ENCODE assay signal across 8 cellular contexts in genomic region chr1:16895602-16896315, GRCh38.
DNase-seq lines count a peak whose midpoint lies in the region; ATAC-seq lines count a peak whose summit lies in the region.
"Not testable (repeated sequence)": the region's sequence is repeated elsewhere in the genome, so short reads cannot be mapped to it uniquely, and the experiment has no call there.

RNU1-2 (plus strand) TSS chr1:16895980.

- H3K36me3 ChIP-seq in BLaER1 treated with 17β-estradiol and CSF1 and Interleukin-3, amounts not matched to agents 10 nM and 100 nM: not testable (repeated sequence)

- peak; percentile 99 for DNase-seq in NCI-H526 treated with DMSO at 0.1 percent for 48 hours (lab: John Stamatoyannopoulos, UW)
- peak; percentile 88 for DNase-seq in activated CD4-positive, alpha-beta T cell treated with anti-CD3 and anti-CD28 coated beads for 48 hours
- peak; percentile 75 to 80 for DNase-seq in stimulated activated CD4-positive, alpha-beta T cell treated with anti-CD3 and anti-CD28 coated beads, Interleukin-15, amount 100 ng/mL, for 48 hours (ENCODE audit: low read depth in 2 of 2)

- peaks cover 0 to 14% (median 7%) of the 10 kb centered on the region in 11 experiments; a peak in 19 of 22 replicates for H3K27me3 ChIP-seq in BLaER1 treated with 17β-estradiol and CSF1 and Interleukin-3, amounts not matched to agents 10 nM and 100 nM
- not testable (repeated sequence) for H3K27me3 ChIP-seq in layer of hippocampus (ENCODE audit: control insufficient read depth, insufficient read depth, low read length)

- peaks cover 13 to 33% (median 25%) of the 10 kb centered on the region in 10 experiments; a peak in 19 of 20 replicates for H3K4me1 ChIP-seq in BLaER1 treated with 17β-estradiol and CSF1 and Interleukin-3, amounts not matched to agents 10 nM and 100 nM

- peak within 1 kb of the TSS; percentile 76 to 88 (median 84) for H3K9ac ChIP-seq in BLaER1 treated with 17β-estradiol and CSF1 and Interleukin-3, amounts not matched to agents 10 nM and 100 nM

- not testable (repeated sequence) for H3K9me3 ChIP-seq in BLaER1 treated with 17β-estradiol and CSF1 and Interleukin-3, amounts not matched to agents 10 nM and 100 nM (replicated peaks in 1 of 11)

- peak; percentile 97 for ATAC-seq in GM19395 (IDR thresholded peaks at IDR 0.05; ENCODE audit: unreplicated experiment)
- peak; percentile 97 for ATAC-seq in HG03520 (IDR thresholded peaks at IDR 0.05; ENCODE audit: unreplicated experiment)

- peak within 1 kb of the TSS; percentile 88 to 98 (median 93) for H3K4me2 ChIP-seq in BLaER1 treated with 17β-estradiol and CSF1 and Interleukin-3, amounts not matched to agents 10 nM and 100 nM

- peak within 1 kb of the TSS; percentile 81 to 90 (median 86) for H3K27ac ChIP-seq in BLaER1 treated with 17β-estradiol and CSF1 and Interleukin-3, amounts not matched to agents 10 nM and 100 nM
- H3K27ac ChIP-seq in cingulate gyrus (ENCODE audit: low read depth, low read length) (peak within 1 kb of the TSS; percentile 69), layer of hippocampus (ENCODE audit: low read depth, low read length) (peak within 1 kb of the TSS; percentile 86)

- not testable (repeated sequence) for H4K20me1 ChIP-seq in BLaER1 treated with 17β-estradiol and CSF1 and Interleukin-3, amounts not matched to agents 10 nM and 100 nM

- H3K4me3 ChIP-seq in BLaER1 treated with 17β-estradiol and CSF1 and Interleukin-3, amounts not matched to agents 10 nM and 100 nM: peak within 1 kb of the TSS; percentile 51 to 69 (median 58)

Comparison
In these comparisons a context has a peak if more than half of its experiments do, and no peak if none do; other contexts are left out.
1. Peak in every context shown above with its lines: DNase-seq, ATAC-seq, H3K4me3 ChIP-seq and H3K27ac ChIP-seq.